11 cellular contexts compared by ENCODE assay signal in genomic region chr14:105862581-105863239, GRCh38.
A peak's percentile ranks its signal among the peaks of the same experiment; 100 is the strongest.
DNase-seq lines count a peak whose midpoint lies in the region; ATAC-seq and FAIRE-seq lines count a peak whose summit lies in the region.
"Had no signal": no experiment of that assay in that cellular context is flagged by ENCODE, and none has a peak within 500 bp of the region (broad histone marks: within the 10 kb centered on the region; RNA-seq: fewer than 3 reads in every experiment).

No MANE protein-coding gene starts in this region.

- peaks cover 13% of the 10 kb centered on the region for H3K27me3 Mint-ChIP-seq in activated CD4-positive, alpha-beta T cell treated with anti-CD3 and anti-CD28 coated beads for 36 hours
- no peaks in the 10 kb centered on the region for H3K27me3 Mint-ChIP-seq in activated naive CD8-positive, alpha-beta T cell treated with anti-CD3 and anti-CD28 coated beads, Interleukin-2, amount 10 ng/mL, durations not matched to agents 7 days and 5 days
- H3K27me3 Mint-ChIP-seq in stimulated activated memory B cell treated with anti-CD40 and anti-IgM and Interleukin-4, amounts not matched to agents 10 μg/mL and 1 μg/mL and 100 μg/mL, for 72 hours = no peaks in the 10 kb centered on the region

- H3K4me3 Mint-ChIP-seq in activated CD4-positive, alpha-beta T cell treated with anti-CD3 and anti-CD28 coated beads for 36 hours = no peak overlapping the region
- peak overlapping the region; percentile 64 for H3K4me3 Mint-ChIP-seq in activated naive CD8-positive, alpha-beta T cell treated with anti-CD3 and anti-CD28 coated beads, Interleukin-2, amount 10 ng/mL, durations not matched to agents 7 days and 5 days
- peak overlapping the region; percentile 96 for H3K4me3 Mint-ChIP-seq in stimulated activated memory B cell treated with anti-CD40 and anti-IgM and Interleukin-4, amounts not matched to agents 10 μg/mL and 1 μg/mL and 100 μg/mL, for 72 hours

- no peak for ATAC-seq in activated CD4-positive, alpha-beta T cell treated with anti-CD3 and anti-CD28 coated beads for 36 hours
- no peak for ATAC-seq in activated naive CD8-positive, alpha-beta T cell treated with anti-CD3 and anti-CD28 coated beads, Interleukin-2, amount 10 ng/mL, durations not matched to agents 7 days and 5 days (ENCODE audit: low read depth)
- peak; percentile 49 for ATAC-seq in stimulated activated memory B cell treated with anti-CD40 and anti-IgM and Interleukin-4, amounts not matched to agents 10 μg/mL and 1 μg/mL and 100 μg/mL, for 72 hours
- ATAC-seq: A549 had no signal

- no peak for FAIRE-seq in HTR-8/SVneo (lab: Jason Lieb, UNC)
- FAIRE-seq: A549 had no signal

- no peaks in the 10 kb centered on the region for H3K36me3 Mint-ChIP-seq in activated CD4-positive, alpha-beta T cell treated with anti-CD3 and anti-CD28 coated beads for 36 hours (ENCODE audit: low read depth)
- H3K36me3 Mint-ChIP-seq in activated naive CD8-positive, alpha-beta T cell treated with anti-CD3 and anti-CD28 coated beads, Interleukin-2, amount 10 ng/mL, durations not matched to agents 7 days and 5 days = peaks cover 1% of the 10 kb centered on the region
- peaks cover 56% of the 10 kb centered on the region for H3K36me3 Mint-ChIP-seq in stimulated activated memory B cell treated with anti-CD40 and anti-IgM and Interleukin-4, amounts not matched to agents 10 μg/mL and 1 μg/mL and 100 μg/mL, for 72 hours

- CTCF ChIA-PET in activated CD4-positive, alpha-beta T cell treated with anti-CD3 and anti-CD28 coated beads for 36 hours (lab: Charles Lee) = no interaction called here

- DNase-seq in activated CD4-positive, alpha-beta T cell treated with anti-CD3 and anti-CD28 coated beads for 36 hours = peak; percentile 3
- no peak for DNase-seq in activated CD4-positive, alpha-beta T cell treated with anti-CD3 and anti-CD28 coated beads for 1 hour
- DNase-seq in NAMALWA (ENCODE audit: low spot score) (peak; percentile 64), DMS114 treated with DMSO at 0.1 percent for 48 hours (lab: John Stamatoyannopoulos, UW; ENCODE audit: unreplicated experiment) (no peak), NCI-H524 treated with DMSO at 0.1 percent for 48 hours (lab: John Stamatoyannopoulos, UW) (no peak), HTR-8/SVneo (ENCODE audit: insufficient read length, low spot score) (no peak)
- DNase-seq in activated naive CD8-positive, alpha-beta T cell treated with anti-CD3 and anti-CD28 coated beads, Interleukin-2, amount 10 ng/mL, durations not matched to agents 7 days and 5 days = peak; percentile 30
- DNase-seq: caudate nucleus, NCI-H1105 treated with DMSO at 0.1 percent for 48 hours had no signal

- peak overlapping the region; percentile 6 for H3K27ac Mint-ChIP-seq in activated CD4-positive, alpha-beta T cell treated with anti-CD3 and anti-CD28 coated beads for 36 hours
- H3K27ac Mint-ChIP-seq in activated naive CD8-positive, alpha-beta T cell treated with anti-CD3 and anti-CD28 coated beads, Interleukin-2, amount 10 ng/mL, durations not matched to agents 7 days and 5 days = peak overlapping the region; percentile 90
- peak overlapping the region; percentile 100 for H3K27ac Mint-ChIP-seq in stimulated activated memory B cell treated with anti-CD40 and anti-IgM and Interleukin-4, amounts not matched to agents 10 μg/mL and 1 μg/mL and 100 μg/mL, for 72 hours

- intact Hi-C loops in activated CD4-positive, alpha-beta T cell treated with anti-CD3 and anti-CD28 coated beads for 36 hours (cut with DNase I, micrococcal nuclease) = loop anchor here in 1 of 2 experiments (5.0 kb wide), 2 partner anchors 125 to 205 kb away; no protein-coding TSS in a partner anchor

- POLR2A ChIA-PET in activated CD4-positive, alpha-beta T cell treated with anti-CD3 and anti-CD28 coated beads for 36 hours (lab: Charles Lee) = no interaction called here
- POLR2A ChIA-PET in activated naive CD8-positive, alpha-beta T cell treated with anti-CD3 and anti-CD28 coated beads, Interleukin-2, amount 10 ng/mL, durations not matched to agents 7 days and 5 days (lab: Charles Lee) = interaction anchor here (1.2 to 1.4 kb wide), 2 partner anchors 17 to 46 kb away, joined by 3 to 4 read pairs; no protein-coding TSS in a partner anchor

- H3K9me3 Mint-ChIP-seq in activated CD4-positive, alpha-beta T cell treated with anti-CD3 and anti-CD28 coated beads for 36 hours (ENCODE audit: low read depth) = no peaks in the 10 kb centered on the region
- H3K9me3 Mint-ChIP-seq in activated naive CD8-positive, alpha-beta T cell treated with anti-CD3 and anti-CD28 coated beads, Interleukin-2, amount 10 ng/mL, durations not matched to agents 7 days and 5 days = no peaks in the 10 kb centered on the region
- H3K9me3 Mint-ChIP-seq in stimulated activated memory B cell treated with anti-CD40 and anti-IgM and Interleukin-4, amounts not matched to agents 10 μg/mL and 1 μg/mL and 100 μg/mL, for 72 hours = no peaks in the 10 kb centered on the region

- peaks cover 19% of the 10 kb centered on the region for H3K4me1 Mint-ChIP-seq in activated CD4-positive, alpha-beta T cell treated with anti-CD3 and anti-CD28 coated beads for 36 hours
- peaks cover 33% of the 10 kb centered on the region for H3K4me1 Mint-ChIP-seq in activated naive CD8-positive, alpha-beta T cell treated with anti-CD3 and anti-CD28 coated beads, Interleukin-2, amount 10 ng/mL, durations not matched to agents 7 days and 5 days
- H3K4me1 Mint-ChIP-seq in stimulated activated memory B cell treated with anti-CD40 and anti-IgM and Interleukin-4, amounts not matched to agents 10 μg/mL and 1 μg/mL and 100 μg/mL, for 72 hours = no peaks in the 10 kb centered on the region

Comparison
In these comparisons a context has a peak if more than half of its experiments do, and no peak if none do; other contexts are left out.
1. DNase-seq: peak in activated CD4-positive, alpha-beta T cell treated with anti-CD3 and anti-CD28 coated beads for 36 hours (single experiment), NAMALWA (single experiment) and activated naive CD8-positive, alpha-beta T cell treated with anti-CD3 and anti-CD28 coated beads, Interleukin-2, amount 10 ng/mL, durations not matched to agents 7 days and 5 days (single experiment); none in activated CD4-positive, alpha-beta T cell treated with anti-CD3 and anti-CD28 coated beads for 1 hour (single experiment), DMS114 treated with DMSO at 0.1 percent for 48 hours (single experiment), NCI-H524 treated with DMSO at 0.1 percent for 48 hours (single experiment) and HTR-8/SVneo (single experiment).
2. H3K27ac Mint-ChIP-seq: peak in every context shown above with its lines; median percentile 100 in stimulated activated memory B cell treated with anti-CD40 and anti-IgM and Interleukin-4, amounts not matched to agents 10 μg/mL and 1 μg/mL and 100 μg/mL, for 72 hours; 90 in activated naive CD8-positive, alpha-beta T cell treated with anti-CD3 and anti-CD28 coated beads, Interleukin-2, amount 10 ng/mL, durations not matched to agents 7 days and 5 days; 6 in activated CD4-positive, alpha-beta T cell treated with anti-CD3 and anti-CD28 coated beads for 36 hours.